14 cellular contexts compared by ENCODE assay signal in genomic region chr1:23198373-23198772, GRCh38. TPM values are rescaled to one million over a fixed set of nuclear protein-coding genes. Genes with fewer than 3 reads are reported as not detected.
DNase-seq lines count a peak whose midpoint lies in the region; ATAC-seq and TF ChIP-seq lines count a peak whose summit lies in the region.
"Had no signal": no experiment of that assay in that cellular context is flagged by ENCODE, and none has a peak within 500 bp of the region (broad histone marks: within the 10 kb centered on the region; RNA-seq: fewer than 3 reads in every experiment).

No MANE protein-coding gene starts in this region.

- H3K4me1 ChIP-seq in breast epithelium = no peaks in the 10 kb centered on the region
- H3K4me1 ChIP-seq in Karpas-422 (ENCODE audit: low read length) = no peaks in the 10 kb centered on the region
- H3K4me1 ChIP-seq: gastrocnemius medialis, psoas muscle, upper lobe of left lung had no signal

- no peak overlapping the region for H2AFZ ChIP-seq in Karpas-422 (ENCODE audit: low read length)

- no peak overlapping the region for H3K4me3 ChIP-seq in breast epithelium
- H3K4me3 ChIP-seq in fibroblast of pulmonary artery (replicated peaks; ENCODE audit: low read depth, low read length) = no peak overlapping the region
- no peak overlapping the region for H3K4me3 ChIP-seq in Karpas-422 (ENCODE audit: low read length)
- H3K4me3 ChIP-seq: gastrocnemius medialis, psoas muscle, upper lobe of left lung had no signal

- H3K4me2 ChIP-seq in Karpas-422 (ENCODE audit: low read depth, low read length, poor library complexity, severe bottlenecking) = no peak overlapping the region

- no peaks in the 10 kb centered on the region for H3K9me3 Mint-ChIP-seq in MCF 10A (ENCODE audit: unreplicated experiment)
- no peaks in the 10 kb centered on the region for H3K9me3 Mint-ChIP-seq in stimulated activated memory B cell treated with anti-CD40 and anti-IgM and Interleukin-4, amounts not matched to agents 10 μg/mL and 1 μg/mL and 100 μg/mL, for 72 hours

- H3K4me1 Mint-ChIP-seq in MCF 10A (ENCODE audit: insufficient read depth, unreplicated experiment) = peaks cover 33% of the 10 kb centered on the region
- peaks cover 7% of the 10 kb centered on the region for H3K4me1 Mint-ChIP-seq in stimulated activated memory B cell treated with anti-CD40 and anti-IgM and Interleukin-4, amounts not matched to agents 10 μg/mL and 1 μg/mL and 100 μg/mL, for 72 hours

- no peaks in the 10 kb centered on the region for H3K79me2 ChIP-seq in Karpas-422 (ENCODE audit: low read length)

- POLR2A ChIA-PET in MCF 10A (lab: Yijun Ruan, JAX) = interaction anchor here (0.7 to 1.4 kb wide), 3 partner anchors 24 to 29 kb away, joined by 3 read pairs; no protein-coding TSS in a partner anchor

- no peaks in the 10 kb centered on the region for H4K20me1 ChIP-seq in Karpas-422 (ENCODE audit: insufficient read depth, low read depth, low read length)

- no peak for TF ChIP-seq POLR2A in breast epithelium (IDR thresholded peaks at IDR 0.05)

- H3K27me3 ChIP-seq in breast epithelium (no peaks in the 10 kb centered on the region), Karpas-422 (ENCODE audit: low read length) (no peaks in the 10 kb centered on the region)
- H3K27me3 ChIP-seq: upper lobe of left lung had no signal

- no peaks in the 10 kb centered on the region for H3K9me2 ChIP-seq in Karpas-422 (replicated peaks; ENCODE audit: insufficient read depth, low read length)

- H3K27ac ChIP-seq in breast epithelium = no peak overlapping the region
- no peak overlapping the region for H3K27ac ChIP-seq in Karpas-422 (ENCODE audit: low read length)
- H3K27ac ChIP-seq: gastrocnemius medialis, psoas muscle, upper lobe of left lung had no signal

- no peaks in the 10 kb centered on the region for H3K9me3 ChIP-seq in breast epithelium
- no peaks in the 10 kb centered on the region for H3K9me3 ChIP-seq in Karpas-422 (ENCODE audit: low read length)
- H3K9me3 ChIP-seq: gastrocnemius medialis, psoas muscle, upper lobe of left lung had no signal

- DNase-seq in MCF 10A (ENCODE audit: unreplicated experiment) (peak; percentile 85), breast epithelium (ENCODE audit: low spot score in 2 of 2) (no peak), fibroblast of pulmonary artery (ENCODE audit: low read depth) (peak; percentile 92), 8988T (no peak), Karpas-422 (no peak)
- DNase-seq: anterior cingulate cortex, gastrocnemius medialis, NCI-H1930, psoas muscle, upper lobe of left lung had no signal

- no peak overlapping the region for H3K9ac ChIP-seq in Karpas-422 (ENCODE audit: low read length)

- peak overlapping the region; percentile 89 for H3K27ac Mint-ChIP-seq in MCF 10A (ENCODE audit: low read depth, unreplicated experiment)
- H3K27ac Mint-ChIP-seq in stimulated activated memory B cell treated with anti-CD40 and anti-IgM and Interleukin-4, amounts not matched to agents 10 μg/mL and 1 μg/mL and 100 μg/mL, for 72 hours = no peak overlapping the region

- no TSS peak for BruUV-seq in MCF 10A (replicated peaks; lab: Mats Ljungman, UMichigan)

- TF ChIP-seq CTCF in MCF 10A (IDR thresholded peaks at IDR 0.05; ENCODE audit: unreplicated experiment) = no peak
- TF ChIP-seq CTCF in breast epithelium (IDR thresholded peaks at IDR 0.05) = no peak
- TF ChIP-seq CTCF in fibroblast of pulmonary artery (IDR thresholded peaks at IDR 0.05; ENCODE audit: low read length, missing control alignments) = peak; percentile 3

- H3K36me3 Mint-ChIP-seq in MCF 10A (ENCODE audit: insufficient read depth, unreplicated experiment) = peaks cover 6% of the 10 kb centered on the region
- no peaks in the 10 kb centered on the region for H3K36me3 Mint-ChIP-seq in stimulated activated memory B cell treated with anti-CD40 and anti-IgM and Interleukin-4, amounts not matched to agents 10 μg/mL and 1 μg/mL and 100 μg/mL, for 72 hours

- H3K36me3 ChIP-seq in breast epithelium (no peaks in the 10 kb centered on the region), Karpas-422 (ENCODE audit: insufficient read depth, low read length) (no peaks in the 10 kb centered on the region)
- H3K36me3 ChIP-seq: gastrocnemius medialis, upper lobe of left lung had no signal

- H3K27me3 Mint-ChIP-seq in MCF 10A (ENCODE audit: insufficient read depth, unreplicated experiment) = no peaks in the 10 kb centered on the region
- H3K27me3 Mint-ChIP-seq in stimulated activated memory B cell treated with anti-CD40 and anti-IgM and Interleukin-4, amounts not matched to agents 10 μg/mL and 1 μg/mL and 100 μg/mL, for 72 hours = peaks cover 12% of the 10 kb centered on the region

- CTCF ChIA-PET in MCF 10A (lab: Yijun Ruan, JAX) = interaction anchor here (0.6 to 5.5 kb wide), 4 partner anchors 13 to 167 kb away, joined by 3 to 71 read pairs (median 4); no protein-coding TSS in a partner anchor

- H3K4me3 Mint-ChIP-seq in MCF 10A (ENCODE audit: unreplicated experiment) = peak overlapping the region; percentile 36
- no peak overlapping the region for H3K4me3 Mint-ChIP-seq in stimulated activated memory B cell treated with anti-CD40 and anti-IgM and Interleukin-4, amounts not matched to agents 10 μg/mL and 1 μg/mL and 100 μg/mL, for 72 hours

- intact Hi-C loops in MCF 10A (cut with micrococcal nuclease) (no loop called here), breast epithelium (cut with DNase I; ENCODE audit: low total_unique reads) (no loop called here)

- ATAC-seq in SK-N-SH treated with all-trans-retinoic acid at 6 μM for 48 hours (peak; percentile 50), HG03342 (IDR thresholded peaks at IDR 0.05; ENCODE audit: unreplicated experiment) (no peak)
- ATAC-seq in stimulated activated memory B cell treated with anti-CD40 and anti-IgM and Interleukin-4, amounts not matched to agents 10 μg/mL and 1 μg/mL and 100 μg/mL, for 72 hours = no peak
- ATAC-seq: gastrocnemius medialis, psoas muscle had no signal

TF ChIP-seq in SK-N-SH treated with all-trans-retinoic acid at 6 μM for 48 hours, 23 proteins besides CTCF, POLR2A, EP300 and RAD21:
- TF ChIP-seq ZNF8 (CRISPR knock-in tag; IDR thresholded peaks at IDR 0.05) (no peak), TOX (CRISPR knock-in tag; IDR thresholded peaks at IDR 0.05; ENCODE audit: borderline replicate concordance) (peak; percentile 44; the same call in 1 of the 2 replicates), PATZ1 (CRISPR knock-in tag; IDR thresholded peaks at IDR 0.05; ENCODE audit: borderline replicate concordance) (no peak), CSDC2 (CRISPR knock-in tag; IDR thresholded peaks at IDR 0.05) (no peak), TSHZ2 (CRISPR knock-in tag; IDR thresholded peaks at IDR 0.05) (no peak), ZFP30 (CRISPR knock-in tag; IDR thresholded peaks at IDR 0.05) (no peak)

RNA-seq across cellular contexts. Expression of gene HTR1D, which starts 18.9 kb away (rescaled TPM):
- 0.17 and 0.35 TPM in 2 replicates for total RNA-seq in MCF 10A (2022)
- not detected for total RNA-seq in breast epithelium
- not detected in 2 replicates for total RNA-seq in Karpas-422 (2014; rRNA removed; shearing (Covaris generic); ENCODE audit: low replicate concordance)
- total RNA-seq: gastrocnemius medialis, OCI-LY7, psoas muscle had no signal

RNA-seq across cellular contexts. Expression of gene LUZP1, which starts 29.7 kb away (rescaled TPM):
- total RNA-seq in MCF 10A (2022) (30.1 and 37.2 TPM in 2 replicates), breast epithelium (10 to 100 TPM; 21.0 to 26.6 (median 24.6) TPM)
- 1.5 and 1.6 TPM in 2 replicates for total RNA-seq in Karpas-422 (2014; rRNA removed; shearing (Covaris generic); ENCODE audit: low replicate concordance)

Comparison
In these comparisons a context has a peak if more than half of its experiments do, and no peak if none do; other contexts are left out.
1. DNase-seq: peak in MCF 10A (single experiment) and fibroblast of pulmonary artery (single experiment); none in breast epithelium (0 of 2), 8988T (single experiment) and Karpas-422 (single experiment).